In genomic region chr4:184274288-184274951, GRCh38 we compare ENCODE assay signal across 13 cellular contexts. TPM values are rescaled to one million over a fixed set of nuclear protein-coding genes. Genes with fewer than 3 reads are reported as not detected.
A peak's percentile ranks its signal among the peaks of the same experiment; 100 is the strongest.
DNase-seq lines count a peak whose midpoint lies in the region; ATAC-seq and TF ChIP-seq lines count a peak whose summit lies in the region.
"Had no signal": no experiment of that assay in that cellular context is flagged by ENCODE, and none has a peak within 500 bp of the region (broad histone marks: within the 10 kb centered on the region; RNA-seq: fewer than 3 reads in every experiment).

No MANE protein-coding gene starts in this region.

- no peaks in the 10 kb centered on the region for H3K4me1 ChIP-seq in cardiac muscle cell (ENCODE audit: low read depth)
- H3K4me1 ChIP-seq in right atrium auricular region, result no peaks in the 10 kb centered on the region
- H3K4me1 ChIP-seq in left lung, result peaks cover 0 to 5% of the 10 kb centered on the region in 2 donors
- H3K4me1 ChIP-seq: thyroid gland had no signal

- peak overlapping the region; percentile 68 for H3K27ac Mint-ChIP-seq in activated T-helper 2 cell treated with anti-CD3 and anti-CD28 coated beads, Interferon-gamma antibody, Interleukin-2, Interleukin-4, amounts not matched to agents 10 μg/mL and 5 μg/mL and 100 μg/mL, durations not matched to agents 14 hours and 24 hours and 36 hours
- H3K27ac Mint-ChIP-seq: brain had no signal

- H3K27me3 ChIP-seq in cardiac muscle cell (no peaks in the 10 kb centered on the region), right atrium auricular region (no peaks in the 10 kb centered on the region), left lung (no peaks in the 10 kb centered on the region)
- H3K27me3 ChIP-seq: thyroid gland had no signal

- H3K36me3 ChIP-seq in cardiac muscle cell, result no peaks in the 10 kb centered on the region
- H3K36me3 ChIP-seq in right atrium auricular region, result no peaks in the 10 kb centered on the region
- no peaks in the 10 kb centered on the region for H3K36me3 ChIP-seq in left lung
- H3K36me3 ChIP-seq: thyroid gland had no signal

- H3K27me3 Mint-ChIP-seq in activated T-helper 2 cell treated with anti-CD3 and anti-CD28 coated beads, Interferon-gamma antibody, Interleukin-2, Interleukin-4, amounts not matched to agents 10 μg/mL and 5 μg/mL and 100 μg/mL, durations not matched to agents 14 hours and 24 hours and 36 hours (ENCODE audit: low read depth), result no peaks in the 10 kb centered on the region

- H3K4me3 ChIP-seq in cardiac muscle cell, result no peak overlapping the region
- no peak overlapping the region for H3K4me3 ChIP-seq in right atrium auricular region
- no peak overlapping the region for H3K4me3 ChIP-seq in left lung
- H3K4me3 ChIP-seq: thyroid gland had no signal

- intact Hi-C loops in activated T-helper 2 cell treated with anti-CD3 and anti-CD28 coated beads, Interferon-gamma antibody, Interleukin-2, Interleukin-4, amounts not matched to agents 10 μg/mL and 5 μg/mL and 100 μg/mL, durations not matched to agents 14 hours and 24 hours and 36 hours (cut with micrococcal nuclease), result no loop called here
- intact Hi-C loops in left lung (cut with DNase I), result no loop called here

- peak in 1 of 2 donors; percentile 11 for DNase-seq in cardiac muscle cell (ENCODE audit: low read depth in 1 of 2, low spot score in 1 of 2)
- no peak for DNase-seq in right atrium auricular region (ENCODE audit: low spot score)
- no peak for DNase-seq in activated T-helper 2 cell treated with anti-CD3 and anti-CD28 coated beads, Interferon-gamma antibody, Interleukin-2, Interleukin-4, amounts not matched to agents 10 μg/mL and 5 μg/mL and 100 μg/mL, durations not matched to agents 14 hours and 24 hours and 36 hours (ENCODE audit: low spot score)
- DNase-seq in left lung, result no peak
- DNase-seq in ureter (ENCODE audit: low spot score), result peak; percentile 32
- no peak for DNase-seq in G401 (ENCODE audit: low spot score)
- no peak for DNase-seq in activated CD4-positive, alpha-beta T cell treated with anti-CD3 and anti-CD28 coated beads, Interleukin-2, amount 50 U/mL, for 1 hour
- DNase-seq: KBM-7, NCI-H1105 treated with DMSO at 0.1 percent for 48 hours, NCI-H510A, thyroid gland had no signal

- H3K4me1 Mint-ChIP-seq in activated T-helper 2 cell treated with anti-CD3 and anti-CD28 coated beads, Interferon-gamma antibody, Interleukin-2, Interleukin-4, amounts not matched to agents 10 μg/mL and 5 μg/mL and 100 μg/mL, durations not matched to agents 14 hours and 24 hours and 36 hours (ENCODE audit: low read depth), result peaks cover 48% of the 10 kb centered on the region

- peaks cover 19% of the 10 kb centered on the region for H3K36me3 Mint-ChIP-seq in activated T-helper 2 cell treated with anti-CD3 and anti-CD28 coated beads, Interferon-gamma antibody, Interleukin-2, Interleukin-4, amounts not matched to agents 10 μg/mL and 5 μg/mL and 100 μg/mL, durations not matched to agents 14 hours and 24 hours and 36 hours (ENCODE audit: low read depth)

- H3K9me3 ChIP-seq in cardiac muscle cell (ENCODE audit: low read depth) (no peaks in the 10 kb centered on the region), right atrium auricular region (peaks cover 0 to 3% of the 10 kb centered on the region in 2 donors), left lung (peaks cover 0 to 8% of the 10 kb centered on the region in 2 donors)
- H3K9me3 ChIP-seq: thyroid gland had no signal

- TF ChIP-seq CTCF in cardiac muscle cell (IDR thresholded peaks at IDR 0.05; ENCODE audit: low read depth, low read length) (no peak), right atrium auricular region (IDR thresholded peaks at IDR 0.05) (no peak), left lung (IDR thresholded peaks at IDR 0.05) (no peak)

- in situ Hi-C loops in G401 (cut with HindIII; ENCODE audit: low sequenced_read_pairs), result no loop called here

- peak overlapping the region; percentile 8 for H3K27ac ChIP-seq in cardiac muscle cell
- H3K27ac ChIP-seq in right atrium auricular region, result no peak overlapping the region
- H3K27ac ChIP-seq in left lung, result no peak overlapping the region
- H3K27ac ChIP-seq: thyroid gland had no signal

- peaks cover 20% of the 10 kb centered on the region for H3K9me3 Mint-ChIP-seq in activated T-helper 2 cell treated with anti-CD3 and anti-CD28 coated beads, Interferon-gamma antibody, Interleukin-2, Interleukin-4, amounts not matched to agents 10 μg/mL and 5 μg/mL and 100 μg/mL, durations not matched to agents 14 hours and 24 hours and 36 hours

- ATAC-seq in left lung, result peak; percentile 51
- ATAC-seq in HG02938 (IDR thresholded peaks at IDR 0.05; ENCODE audit: unreplicated experiment), result no peak

- no peak overlapping the region for H3K4me3 Mint-ChIP-seq in activated T-helper 2 cell treated with anti-CD3 and anti-CD28 coated beads, Interferon-gamma antibody, Interleukin-2, Interleukin-4, amounts not matched to agents 10 μg/mL and 5 μg/mL and 100 μg/mL, durations not matched to agents 14 hours and 24 hours and 36 hours (ENCODE audit: low read depth)
- H3K4me3 Mint-ChIP-seq: brain had no signal

RNA-seq across cellular contexts. Expression of gene ENPP6, which starts 56.7 kb away (rescaled TPM):
- not detected in 2 replicates for total RNA-seq in cardiac muscle cell
- not detected in 2 replicates for polyA plus RNA-seq in cardiac muscle cell
- not detected for total RNA-seq in right atrium auricular region
- total RNA-seq in activated T-helper 2 cell treated with anti-CD3 and anti-CD28 coated beads, Interferon-gamma antibody, Interleukin-2, Interleukin-4, amounts not matched to agents 10 μg/mL and 5 μg/mL and 100 μg/mL, durations not matched to agents 14 hours and 24 hours and 36 hours, result 0.14 and 0.41 TPM in 2 replicates
- under 1 TPM; 0.20 to 0.21 TPM for total RNA-seq in left lung
- 3.9 TPM for total RNA-seq in ureter
- not detected in 2 replicates for total RNA-seq in G401 (2014; rRNA removed; shearing (Covaris generic))
